13 cellular contexts compared by ENCODE assay signal in genomic region chr7:94338921-94339371, GRCh38. TPM values are rescaled to one million over a fixed set of nuclear protein-coding genes. Genes with fewer than 3 reads are reported as not detected.
A peak's percentile ranks its signal among the peaks of the same experiment; 100 is the strongest.
DNase-seq lines count a peak whose midpoint lies in the region; ATAC-seq, FAIRE-seq and TF ChIP-seq lines count a peak whose summit lies in the region.
"Had no signal": no experiment of that assay in that cellular context is flagged by ENCODE, and none has a peak within 500 bp of the region (broad histone marks: within the 10 kb centered on the region; RNA-seq: fewer than 3 reads in every experiment).

No MANE protein-coding gene starts in this region.

- H2BK15ac ChIP-seq in mesendoderm (replicated peaks; ENCODE audit: low read depth), result no peak overlapping the region

- DNase-seq in EH (ENCODE audit: low read depth), result peak; percentile 84
- DNase-seq in NCI-H524 treated with DMSO at 0.1 percent for 48 hours (lab: John Stamatoyannopoulos, UW), result peak; percentile 14
- peak; percentile 70 for DNase-seq in bronchial epithelial cell (ENCODE audit: low read depth)
- peak; percentile 78 for DNase-seq in mesendoderm
- no peak for DNase-seq in NCI-H446 treated with DMSO at 0.1 percent for 48 hours (lab: John Stamatoyannopoulos, UW)
- DNase-seq in SIG-M5 treated with dmso at 0.1 percent for 504 hours (lab: John Stamatoyannopoulos, UW; ENCODE audit: unreplicated experiment), result no peak
- no peak for DNase-seq in GM03348 (ENCODE audit: low spot score)
- DNase-seq: activated effector memory CD4-positive, alpha-beta T cell treated with anti-CD3 and anti-CD28 coated beads, Interleukin-2, amount 50 U/mL, for 16 hours; gastrocnemius medialis; stimulated activated CD4-positive, alpha-beta T cell treated with anti-CD3 and anti-CD28 coated beads, Interleukin-4, amount 100 ng/mL, for 1 hour; upper lobe of left lung had no signal

- H3K79me1 ChIP-seq in mesendoderm (ENCODE audit: low read length), result no peaks in the 10 kb centered on the region

- WGBS in mesendoderm (ENCODE audit: extremely low coverage, insufficient coverage, low lambda C conversion rate), result no CpG with 5 or more reads among the region's 2 CpGs

- no peak overlapping the region for H4K5ac ChIP-seq in mesendoderm (ENCODE audit: low read length)

- no peak overlapping the region for H4K8ac ChIP-seq in mesendoderm (ENCODE audit: low read depth, low read length)

- H3K23ac ChIP-seq in mesendoderm (ENCODE audit: low read length), result no peak overlapping the region

- no peaks in the 10 kb centered on the region for H3K27me3 ChIP-seq in bronchial epithelial cell (ENCODE audit: control insufficient read depth, insufficient read depth, low read length)
- H3K27me3 ChIP-seq in mesendoderm (ENCODE audit: insufficient read depth, low read length, poor library complexity), result no peaks in the 10 kb centered on the region
- H3K27me3 ChIP-seq: gastrocnemius medialis, upper lobe of left lung had no signal

- no peak for TF ChIP-seq CTCF in bronchial epithelial cell (IDR thresholded peaks at IDR 0.05; ENCODE audit: insufficient read depth, low read length, severe bottlenecking)

- H3K18ac ChIP-seq in mesendoderm (ENCODE audit: low read length), result no peak overlapping the region

- H3K79me2 ChIP-seq in mesendoderm (ENCODE audit: control insufficient read depth, insufficient read depth, low read length), result no peaks in the 10 kb centered on the region

- H2BK5ac ChIP-seq in mesendoderm (ENCODE audit: low read length), result no peak overlapping the region

- H2BK120ac ChIP-seq in mesendoderm (ENCODE audit: low read depth, low read length), result no peak overlapping the region

- FAIRE-seq in bronchial epithelial cell (lab: Jason Lieb, UNC), result no peak

- H3K4me1 ChIP-seq in mesendoderm (ENCODE audit: control insufficient read depth, low read depth, low read length), result peaks cover 11% of the 10 kb centered on the region
- H3K4me1 ChIP-seq: gastrocnemius medialis, upper lobe of left lung had no signal

- ATAC-seq in GM18867 (IDR thresholded peaks at IDR 0.05; ENCODE audit: unreplicated experiment), result no peak
- ATAC-seq: gastrocnemius medialis, sciatic nerve had no signal

- H3K9ac ChIP-seq in mesendoderm (ENCODE audit: low read length), result no peak overlapping the region

- no peak overlapping the region for H3K56ac ChIP-seq in mesendoderm (ENCODE audit: low read length)

- H3K36me3 ChIP-seq in bronchial epithelial cell (ENCODE audit: control insufficient read depth, insufficient read depth, low read length) (no peaks in the 10 kb centered on the region), mesendoderm (ENCODE audit: control insufficient read depth, insufficient read depth, low read length) (no peaks in the 10 kb centered on the region)
- H3K36me3 ChIP-seq: gastrocnemius medialis, upper lobe of left lung had no signal

- H3K27ac ChIP-seq in mesendoderm (ENCODE audit: low read depth, low read length), result no peak overlapping the region
- H3K27ac ChIP-seq: gastrocnemius medialis, upper lobe of left lung had no signal

- no peak overlapping the region for H2AK5ac ChIP-seq in mesendoderm (ENCODE audit: low read length)

- no peak overlapping the region for H3K4me3 ChIP-seq in bronchial epithelial cell (ENCODE audit: low read depth, low read length)
- H3K4me3 ChIP-seq in mesendoderm (ENCODE audit: low read length), result no peak overlapping the region
- H3K4me3 ChIP-seq: gastrocnemius medialis, upper lobe of left lung had no signal

- H3K4ac ChIP-seq in mesendoderm (ENCODE audit: low read depth, low read length), result no peak overlapping the region

- H3K4me2 ChIP-seq in mesendoderm (ENCODE audit: low read length), result no peak overlapping the region

RNA-seq across cellular contexts. Expression of gene COL1A2, which starts 55.7 kb away (rescaled TPM):
- 1.4 and 46.9 TPM in 2 replicates for total RNA-seq in bronchial epithelial cell
- 83.1 TPM for polyA plus RNA-seq in mesendoderm (2013, experiment 1 of 2)
- 83.6 TPM for polyA plus RNA-seq in mesendoderm (2013, experiment 2 of 2)

Comparison
In these comparisons a context has a peak if more than half of its experiments do, and no peak if none do; other contexts are left out.
1. DNase-seq: peak in EH (single experiment), NCI-H524 treated with DMSO at 0.1 percent for 48 hours (single experiment), bronchial epithelial cell (single experiment) and mesendoderm (single experiment); none in NCI-H446 treated with DMSO at 0.1 percent for 48 hours (single experiment), SIG-M5 treated with dmso at 0.1 percent for 504 hours (single experiment) and GM03348 (single experiment).